15 cellular contexts compared by ENCODE assay signal in genomic region chr14:99349721-99350495, GRCh38.
"Had no signal": no experiment of that assay in that cellular context is flagged by ENCODE, and none has a peak within 500 bp of the region (broad histone marks: within the 10 kb centered on the region; RNA-seq: fewer than 3 reads in every experiment).

No MANE protein-coding gene starts in this region.

- H2AFZ ChIP-seq: hepatocyte had no signal

- H3K9me3 ChIP-seq: colonic mucosa, esophagus squamous epithelium, gastroesophageal sphincter, neutrophil, right atrium auricular region, uterus had no signal

- H3K4me1 ChIP-seq: colonic mucosa, esophagus squamous epithelium, gastroesophageal sphincter, right atrium auricular region, uterus had no signal

- H3K27me3 ChIP-seq: colonic mucosa, hepatocyte, neutrophil, right atrium auricular region, uterus had no signal

- H3K27ac ChIP-seq: colonic mucosa, esophagus squamous epithelium, gastroesophageal sphincter, hepatocyte, neutrophil, right atrium auricular region, uterus had no signal

- H3K4me3 ChIP-seq: colonic mucosa, esophagus squamous epithelium, gastroesophageal sphincter, hepatocyte, right atrium auricular region, uterus had no signal

- H3K36me3 ChIP-seq: colonic mucosa, esophagus squamous epithelium, gastroesophageal sphincter, neutrophil, right atrium auricular region, uterus had no signal

- H3K4me2 ChIP-seq: hepatocyte had no signal

- DNase-seq: colonic mucosa; dermis blood vessel endothelial cell; esophagus squamous epithelium; kidney glomerular epithelial cell; mesendoderm; naive thymus-derived CD4-positive, alpha-beta T cell; nephron progenitor cell; small intestine; stimulated activated CD4-positive, alpha-beta T cell treated with anti-CD3 and anti-CD28 coated beads, Interleukin-2, amount 100 ng/mL, for 48 hours; stimulated activated naive CD4-positive, alpha-beta T cell treated with Interleukin-2 at 50 U/mL for 16 hours; uterus had no signal

- ATAC-seq: gastroesophageal sphincter; naive thymus-derived CD4-positive, alpha-beta T cell had no signal
